Comparison of ENCODE assay signal across 9 cellular contexts in the genomic region with DNA sequence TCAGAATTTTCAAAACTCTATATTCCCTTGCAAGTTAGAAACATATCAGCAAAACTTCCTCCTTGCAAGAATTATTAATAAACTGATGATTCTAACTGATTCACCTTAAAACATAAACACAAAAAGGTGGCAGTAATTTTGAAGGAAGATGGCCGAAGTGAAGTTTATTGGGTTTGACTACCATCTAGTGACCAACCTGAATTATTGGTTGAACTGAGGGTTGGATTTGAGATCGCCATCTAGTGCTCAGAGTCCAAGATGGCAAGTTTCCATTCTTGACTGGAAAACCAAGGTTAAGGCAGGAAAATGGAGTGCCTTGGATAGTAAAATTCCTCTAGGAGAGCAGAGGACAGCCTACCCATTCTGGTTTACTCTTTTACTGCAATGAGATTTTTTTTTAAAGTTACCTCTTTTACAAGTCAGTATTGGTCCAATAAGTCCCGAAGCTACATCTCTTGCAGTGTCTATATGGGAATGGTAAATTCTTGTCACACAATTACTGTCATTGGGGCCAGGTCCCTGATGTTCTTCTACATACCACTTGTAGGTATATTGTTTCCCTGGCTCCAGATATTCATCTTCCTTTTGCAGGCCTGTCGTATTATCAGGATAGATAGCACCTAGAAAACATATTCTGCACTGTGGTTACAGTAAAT. TPM values are rescaled to one million over a fixed set of nuclear protein-coding genes. Genes with fewer than 3 reads are reported as not detected.
DNase-seq lines count a peak whose midpoint lies in the region; ATAC-seq and TF ChIP-seq lines count a peak whose summit lies in the region.
"Had no signal": no experiment of that assay in that cellular context is flagged by ENCODE, and none has a peak within 500 bp of the region (broad histone marks: within the 10 kb centered on the region; RNA-seq: fewer than 3 reads in every experiment).

No MANE protein-coding gene starts in this region.

- no peak overlapping the region for H3K27ac Mint-ChIP-seq in activated T-helper 1 cell treated with anti-CD3 and anti-CD28 coated beads, Interleukin-12 subunit alpha, Interleukin-12 subunit beta, Interleukin-2, Interleukin-4 antibody, amounts not matched to agents 30 ng/mL and 10 ng/mL and 1 ng/mL, durations not matched to agents 14 hours and 24 hours and 36 hours

- peaks cover 17% of the 10 kb centered on the region for H3K27me3 Mint-ChIP-seq in activated T-helper 1 cell treated with anti-CD3 and anti-CD28 coated beads, Interleukin-12 subunit alpha, Interleukin-12 subunit beta, Interleukin-2, Interleukin-4 antibody, amounts not matched to agents 30 ng/mL and 10 ng/mL and 1 ng/mL, durations not matched to agents 14 hours and 24 hours and 36 hours (ENCODE audit: insufficient read depth)

- 40 to 46% (median 41%) methylated on average over 4 of the region's 4 CpGs for WGBS in heart left ventricle, 4 donors
- 35% methylated on average over 4 of the region's 4 CpGs for WGBS in prostate gland

- H3K27me3 ChIP-seq in heart left ventricle: no peaks in the 10 kb centered on the region
- no peaks in the 10 kb centered on the region for H3K27me3 ChIP-seq in prostate gland (replicated peaks; ENCODE audit: insufficient read depth)
- H3K27me3 ChIP-seq: BLaER1 treated with 17β-estradiol and CSF1 and Interleukin-3, amounts not matched to agents 10 nM and 100 nM had no signal

- intact Hi-C loops in activated T-helper 1 cell treated with anti-CD3 and anti-CD28 coated beads, Interleukin-12 subunit alpha, Interleukin-12 subunit beta, Interleukin-2, Interleukin-4 antibody, amounts not matched to agents 30 ng/mL and 10 ng/mL and 1 ng/mL, durations not matched to agents 14 hours and 24 hours and 36 hours (cut with micrococcal nuclease): loop anchor here (1.0 to 5.0 kb wide), 7 partner anchors 48 to 411 kb away; partner anchors contain the start of gene HPS3
- intact Hi-C loops in heart left ventricle (cut with DNase I) (loop anchor here (1.0 to 10.0 kb wide), 16 partner anchors 46 to 418 kb away; partner anchors contain the start of genes CPA3 (in 2 of the 10), HPS3 (in 1 of the 10) and TM4SF4 (in 1 of the 10)), prostate gland (cut with DNase I) (loop anchor here (10.0 kb wide), 2 partner anchors 212 to 408 kb away; partner anchors contain the start of gene CPA3)

- no peak for DNase-seq in activated CD4-positive, CD25-positive, alpha-beta regulatory T cell treated with anti-CD3 and anti-CD28 coated beads, Interleukin-2, amount 50 U/mL, for 72 hours
- DNase-seq in NCI-H446 treated with DMSO at 0.1 percent for 48 hours (lab: John Stamatoyannopoulos, UW): peak; percentile 78
- peak; percentile 17 for DNase-seq in activated T-helper 1 cell treated with anti-CD3 and anti-CD28 coated beads, Interleukin-12 subunit alpha, Interleukin-12 subunit beta, Interleukin-2, Interleukin-4 antibody, amounts not matched to agents 30 ng/mL and 10 ng/mL and 1 ng/mL, durations not matched to agents 14 hours and 24 hours and 36 hours (ENCODE audit: low spot score)
- DNase-seq in heart left ventricle: peak in 2 of 5 donors; percentile 40 to 48
- peak; percentile 51 for DNase-seq in prostate gland (ENCODE audit: low spot score)

- H3K27ac ChIP-seq in heart left ventricle: peak overlapping the region in 3 of 12 donors; percentile 5 to 33 (median 32)
- no peak overlapping the region for H3K27ac ChIP-seq in prostate gland
- H3K27ac ChIP-seq: BLaER1 treated with 17β-estradiol and CSF1 and Interleukin-3, amounts not matched to agents 10 nM and 100 nM had no signal

- H3K36me3 ChIP-seq in heart left ventricle: no peaks in the 10 kb centered on the region
- H3K36me3 ChIP-seq in prostate gland: no peaks in the 10 kb centered on the region
- H3K36me3 ChIP-seq: BLaER1 treated with 17β-estradiol and CSF1 and Interleukin-3, amounts not matched to agents 10 nM and 100 nM had no signal

- H3K4me1 ChIP-seq in heart left ventricle (peaks cover 0 to 15% (median 3%) of the 10 kb centered on the region in 12 donors), prostate gland (replicated peaks) (no peaks in the 10 kb centered on the region)

- peak; percentile 80 to 98 (median 96) for TF ChIP-seq CTCF in heart left ventricle (IDR thresholded peaks at IDR 0.05)
- TF ChIP-seq CTCF in prostate gland (IDR thresholded peaks at IDR 0.05): peak; percentile 88 to 96 (median 94)

- H3K9me3 ChIP-seq in heart left ventricle: no peaks in the 10 kb centered on the region
- no peaks in the 10 kb centered on the region for H3K9me3 ChIP-seq in prostate gland
- H3K9me3 ChIP-seq: BLaER1 treated with 17β-estradiol and CSF1 and Interleukin-3, amounts not matched to agents 10 nM and 100 nM had no signal

- peaks cover 18% of the 10 kb centered on the region for H3K4me1 Mint-ChIP-seq in activated T-helper 1 cell treated with anti-CD3 and anti-CD28 coated beads, Interleukin-12 subunit alpha, Interleukin-12 subunit beta, Interleukin-2, Interleukin-4 antibody, amounts not matched to agents 30 ng/mL and 10 ng/mL and 1 ng/mL, durations not matched to agents 14 hours and 24 hours and 36 hours (ENCODE audit: low read depth)

- no peaks in the 10 kb centered on the region for H3K36me3 Mint-ChIP-seq in activated T-helper 1 cell treated with anti-CD3 and anti-CD28 coated beads, Interleukin-12 subunit alpha, Interleukin-12 subunit beta, Interleukin-2, Interleukin-4 antibody, amounts not matched to agents 30 ng/mL and 10 ng/mL and 1 ng/mL, durations not matched to agents 14 hours and 24 hours and 36 hours (ENCODE audit: low read depth)

- no peak overlapping the region for H3K4me3 ChIP-seq in heart left ventricle
- no peak overlapping the region for H3K4me3 ChIP-seq in prostate gland
- H3K4me3 ChIP-seq: BLaER1 treated with 17β-estradiol and CSF1 and Interleukin-3, amounts not matched to agents 10 nM and 100 nM had no signal

- peak; percentile 41 to 75 for ATAC-seq in activated CD4-positive, CD25-positive, alpha-beta regulatory T cell treated with anti-CD3 and anti-CD28 coated beads, Interleukin-2, amount 50 U/mL, for 24 hours
- ATAC-seq in GM21360 (IDR thresholded peaks at IDR 0.05; ENCODE audit: unreplicated experiment): peak; percentile 84
- ATAC-seq in HG03558 (IDR thresholded peaks at IDR 0.05; ENCODE audit: extremely low read depth, unreplicated experiment): peak; percentile 46
- ATAC-seq in heart left ventricle: peak; percentile 71 to 91 (median 82)

- no peak overlapping the region for H3K4me3 Mint-ChIP-seq in activated T-helper 1 cell treated with anti-CD3 and anti-CD28 coated beads, Interleukin-12 subunit alpha, Interleukin-12 subunit beta, Interleukin-2, Interleukin-4 antibody, amounts not matched to agents 30 ng/mL and 10 ng/mL and 1 ng/mL, durations not matched to agents 14 hours and 24 hours and 36 hours

- no peak for TF ChIP-seq POLR2A in heart left ventricle (IDR thresholded peaks at IDR 0.05)
- TF ChIP-seq POLR2A in prostate gland (IDR thresholded peaks at IDR 0.05): no peak

- H3K9me3 Mint-ChIP-seq in activated T-helper 1 cell treated with anti-CD3 and anti-CD28 coated beads, Interleukin-12 subunit alpha, Interleukin-12 subunit beta, Interleukin-2, Interleukin-4 antibody, amounts not matched to agents 30 ng/mL and 10 ng/mL and 1 ng/mL, durations not matched to agents 14 hours and 24 hours and 36 hours: no peaks in the 10 kb centered on the region

RNA-seq across cellular contexts. Expression of gene CP, which starts 51.6 kb away (rescaled TPM):
- not detected in 2 replicates for total RNA-seq in activated T-helper 1 cell treated with anti-CD3 and anti-CD28 coated beads, Interleukin-12 subunit alpha, Interleukin-12 subunit beta, Interleukin-2, Interleukin-4 antibody, amounts not matched to agents 30 ng/mL and 10 ng/mL and 1 ng/mL, durations not matched to agents 14 hours and 24 hours and 36 hours
- 1 to 10 TPM in 8 of 9 donors, under 1 TPM in 1; 0.68 to 5.5 (median 3.5) TPM for total RNA-seq in heart left ventricle
- 1 to 10 TPM in 1 of 2 donors, under 1 TPM in 1; 0.84 to 3.6 TPM for polyA plus RNA-seq in heart left ventricle
- 10 to 100 TPM; 15.2 to 32.6 TPM for total RNA-seq in prostate gland
